ENCODE assay signal across 9 cellular contexts in the genomic region with DNA sequence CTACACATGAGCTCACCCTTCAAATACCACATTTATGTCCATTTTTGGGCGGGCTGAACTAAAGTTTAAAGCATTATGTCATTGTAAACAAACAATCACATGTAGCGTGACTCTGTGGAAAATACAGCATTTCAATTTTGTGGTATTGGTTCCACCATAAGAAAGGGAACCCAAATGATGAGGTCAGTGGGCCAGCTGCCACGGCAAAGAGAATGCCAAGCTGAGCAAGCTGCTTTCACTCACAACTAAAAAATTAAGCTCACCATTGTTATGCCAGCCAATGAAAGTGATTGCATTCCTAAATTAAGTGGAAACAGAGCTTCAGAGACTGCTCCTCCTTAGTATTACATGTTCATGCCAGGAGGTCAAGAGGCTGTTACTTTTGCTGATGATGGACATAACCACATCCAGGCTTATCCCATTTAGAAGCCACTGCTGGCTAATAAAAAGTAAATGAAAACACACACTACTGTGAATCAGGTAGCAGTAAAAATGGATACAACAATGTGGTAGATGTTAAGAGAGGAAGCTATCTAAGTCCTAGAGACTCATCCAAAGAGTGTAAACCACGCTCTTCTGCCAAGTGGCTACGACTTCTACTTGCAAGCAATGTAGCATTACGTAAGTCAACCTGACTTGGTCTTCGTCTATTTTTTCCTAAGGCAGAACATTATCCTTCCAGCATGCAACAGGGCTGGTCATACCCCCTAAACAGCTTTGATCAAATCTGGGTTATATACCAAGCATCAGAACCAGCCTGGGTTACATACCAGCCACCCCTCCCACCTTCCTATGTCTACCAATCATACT.
DNase-seq lines count a peak whose midpoint lies in the region; ATAC-seq, FAIRE-seq and TF ChIP-seq lines count a peak whose summit lies in the region.
"Had no signal": no experiment of that assay in that cellular context is flagged by ENCODE, and none has a peak within 500 bp of the region (broad histone marks: within the 10 kb centered on the region; RNA-seq: fewer than 3 reads in every experiment).

No MANE protein-coding gene starts in this region.

- TF ChIP-seq CTCF in HepG2 (CRISPR knock-in tag; IDR thresholded peaks at IDR 0.05): no peak

- no peak for TF ChIP-seq RAD21 in HepG2 (CRISPR knock-in tag; IDR thresholded peaks at IDR 0.05)

- in situ Hi-C loops in HepG2 (cut with HindIII; ENCODE audit: extremely low pct_ligation_motif_present, low pct_unique_long_range_greater_than_20kb): no loop called here

- peaks cover 0 to 70% (median 0%) of the 10 kb centered on the region in 11 experiments; a peak in 2 of 22 replicates for H4K20me1 ChIP-seq in BLaER1 treated with 17β-estradiol and CSF1 and Interleukin-3, amounts not matched to agents 10 nM and 100 nM
- no peaks in the 10 kb centered on the region for H4K20me1 ChIP-seq in HepG2 (ENCODE audit: insufficient read depth, low read length)

- H3K4me3 ChIP-seq in BLaER1 treated with 17β-estradiol and CSF1 and Interleukin-3, amounts not matched to agents 10 nM and 100 nM: no peak overlapping the region
- H3K4me3 ChIP-seq in naive thymus-derived CD4-positive, alpha-beta T cell (ENCODE audit: low read length): no peak overlapping the region
- no peak overlapping the region for H3K4me3 ChIP-seq in HepG2 (replicated peaks in 1 of 3; ENCODE audit: insufficient read depth in 1 of 3, low read depth in 2 of 3, low read length in 3 of 3)

- H3K9me3 ChIP-seq in BLaER1 treated with 17β-estradiol and CSF1 and Interleukin-3, amounts not matched to agents 10 nM and 100 nM (replicated peaks in 1 of 11): no peaks in the 10 kb centered on the region; a peak in 1 of 22 replicates
- no peaks in the 10 kb centered on the region for H3K9me3 ChIP-seq in naive thymus-derived CD4-positive, alpha-beta T cell (ENCODE audit: control insufficient read depth in 2 of 3, low read length in 3 of 3)
- H3K9me3 ChIP-seq in HepG2 (ENCODE audit: low read length): no peaks in the 10 kb centered on the region

- FAIRE-seq in HepG2 (lab: Jason Lieb, UNC) (no peak), RCC 7860 (lab: Jason Lieb, UNC) (no peak)

- H3K27me3 ChIP-seq in BLaER1 treated with 17β-estradiol and CSF1 and Interleukin-3, amounts not matched to agents 10 nM and 100 nM: no peaks in the 10 kb centered on the region
- H3K27me3 ChIP-seq in naive thymus-derived CD4-positive, alpha-beta T cell (ENCODE audit: control insufficient read depth in 2 of 2, insufficient read depth in 2 of 2, low read length in 2 of 2): no peaks in the 10 kb centered on the region
- H3K27me3 ChIP-seq in HepG2 (ENCODE audit: control insufficient read depth in 1 of 2, insufficient read depth in 2 of 2, low read length in 2 of 2): no peaks in the 10 kb centered on the region; a peak in 1 of 5 replicates

- peaks cover 39 to 85% (median 78%) of the 10 kb centered on the region in 7 donors for H3K4me1 Mint-ChIP-seq in naive thymus-derived CD4-positive, alpha-beta T cell

- CTCF ChIA-PET in naive thymus-derived CD4-positive, alpha-beta T cell (lab: Charles Lee): interaction anchor here (1.0 kb wide), 1 partner anchor 191 kb away, joined by 3 read pairs; no protein-coding TSS in a partner anchor
- CTCF ChIA-PET in HepG2 (lab: Yijun Ruan, JAX; ENCODE audit: low intra/inter-chr PET ratio, low total read pairs): no interaction called here

- no peak for ATAC-seq in naive thymus-derived CD4-positive, alpha-beta T cell
- no peak for ATAC-seq in HepG2
- no peak for ATAC-seq in GM18517 (IDR thresholded peaks at IDR 0.05; ENCODE audit: unreplicated experiment)

- H3K9me3 Mint-ChIP-seq in naive thymus-derived CD4-positive, alpha-beta T cell: peaks cover 0 to 7% (median 0%) of the 10 kb centered on the region in 11 donors

- DNase-seq in NAMALWA (ENCODE audit: low spot score) (peak; percentile 38), astrocyte of the hippocampus (ENCODE audit: low read depth, low spot score) (peak; percentile 96), HepG2 (ENCODE audit: low spot score) (no peak), RCC 7860 (ENCODE audit: low spot score) (no peak)
- no peak for DNase-seq in naive thymus-derived CD4-positive, alpha-beta T cell
- DNase-seq in activated CD4-positive, alpha-beta T cell treated with anti-CD3 and anti-CD28 coated beads, Interleukin-2, amount 50 U/mL, for 1 hour: no peak

- peak overlapping the region in 4 of 11 experiments; percentile 37 to 55 (median 45); a peak in 6 of 22 replicates for H3K27ac ChIP-seq in BLaER1 treated with 17β-estradiol and CSF1 and Interleukin-3, amounts not matched to agents 10 nM and 100 nM
- no peak overlapping the region for H3K27ac ChIP-seq in naive thymus-derived CD4-positive, alpha-beta T cell (ENCODE audit: low read depth, low read length)
- no peak overlapping the region for H3K27ac ChIP-seq in HepG2 (ENCODE audit: extremely low read length, insufficient read depth, low read length)
- H3K27ac ChIP-seq: parathyroid adenoma had no signal

- BruUV-seq in HepG2 (replicated peaks; lab: Mats Ljungman, UMichigan): no TSS peak

- TF ChIP-seq EP300 in HepG2 (IDR thresholded peaks at IDR 0.05; ENCODE audit: low read depth in 2 of 2, low read length in 2 of 2) (no peak), HepG2 (CRISPR knock-in tag; IDR thresholded peaks at IDR 0.05; ENCODE audit: borderline replicate concordance) (no peak)

- POLR2A ChIA-PET in naive thymus-derived CD4-positive, alpha-beta T cell (lab: Charles Lee): interaction anchor here (0.5 to 2.0 kb wide), 8 partner anchors 10 to 236 kb away, joined by 3 to 6 read pairs (median 3); no protein-coding TSS in a partner anchor
- POLR2A ChIA-PET in HepG2 (lab: Yijun Ruan, JAX): no interaction called here

- peak overlapping the region in 2 of 10 donors; percentile 14 to 32 for H3K4me3 Mint-ChIP-seq in naive thymus-derived CD4-positive, alpha-beta T cell

- H3K79me2 ChIP-seq in HepG2 (ENCODE audit: insufficient read depth, low read length): no peaks in the 10 kb centered on the region

- H3K9ac ChIP-seq in BLaER1 treated with 17β-estradiol and CSF1 and Interleukin-3, amounts not matched to agents 10 nM and 100 nM: no peak overlapping the region
- no peak overlapping the region for H3K9ac ChIP-seq in HepG2 (ENCODE audit: insufficient read depth, low read depth, low read length)
- H3K9ac ChIP-seq: parathyroid adenoma had no signal

- H3K4me2 ChIP-seq in BLaER1 treated with 17β-estradiol and CSF1 and Interleukin-3, amounts not matched to agents 10 nM and 100 nM: peak overlapping the region in 7 of 11 experiments; percentile 13 to 63 (median 46); a peak in 10 of 22 replicates
- no peak overlapping the region for H3K4me2 ChIP-seq in HepG2 (ENCODE audit: low read depth, low read length)

- peaks cover 0 to 38% (median 0%) of the 10 kb centered on the region in 11 experiments; a peak in 6 of 22 replicates for H3K36me3 ChIP-seq in BLaER1 treated with 17β-estradiol and CSF1 and Interleukin-3, amounts not matched to agents 10 nM and 100 nM
- H3K36me3 ChIP-seq in naive thymus-derived CD4-positive, alpha-beta T cell (ENCODE audit: control insufficient read depth in 2 of 3, insufficient read depth in 3 of 3, low read length in 3 of 3): no peaks in the 10 kb centered on the region
- H3K36me3 ChIP-seq in HepG2 (replicated peaks in 1 of 2; ENCODE audit: control insufficient read depth in 1 of 2, insufficient read depth in 2 of 2, low read length in 2 of 2): no peaks in the 10 kb centered on the region

- TF ChIP-seq POLR2A in HepG2 (IDR thresholded peaks at IDR 0.05; ENCODE audit: insufficient read depth in 1 of 2, low read depth in 2 of 2, low read length in 2 of 2): no peak

- intact Hi-C loops in naive thymus-derived CD4-positive, alpha-beta T cell (cut with micrococcal nuclease): loop anchor here in 1 of 2 donors (1.0 kb wide), 1 partner anchor 12 kb away; no protein-coding TSS in a partner anchor
- intact Hi-C loops in HepG2 (cut with micrococcal nuclease; ENCODE audit: unreplicated experiment): no loop called here

- no peaks in the 10 kb centered on the region for H3K27me3 Mint-ChIP-seq in naive thymus-derived CD4-positive, alpha-beta T cell

- H2AFZ ChIP-seq in HepG2 (ENCODE audit: low read length): no peak overlapping the region
- H2AFZ ChIP-seq: parathyroid adenoma had no signal

- H3K36me3 Mint-ChIP-seq in naive thymus-derived CD4-positive, alpha-beta T cell: peaks cover 0 to 39% (median 32%) of the 10 kb centered on the region in 5 donors

- H3K4me1 ChIP-seq in BLaER1 treated with 17β-estradiol and CSF1 and Interleukin-3, amounts not matched to agents 10 nM and 100 nM: peaks cover 0 to 57% (median 29%) of the 10 kb centered on the region in 10 experiments; a peak in 15 of 20 replicates
- H3K4me1 ChIP-seq in naive thymus-derived CD4-positive, alpha-beta T cell (ENCODE audit: control insufficient read depth in 2 of 2, insufficient read depth in 2 of 2, low read length in 2 of 2): peaks cover 0 to 40% of the 10 kb centered on the region in 2 donors
- no peaks in the 10 kb centered on the region for H3K4me1 ChIP-seq in HepG2 (ENCODE audit: insufficient read depth, low read length)
- H3K4me1 ChIP-seq: parathyroid adenoma had no signal

- 3% methylated on average over 7 of the region's 7 CpGs for WGBS in HepG2 (ENCODE audit: low lambda C conversion rate)

- peak overlapping the region in 8 of 9 donors; percentile 8 to 88 (median 79) for H3K27ac Mint-ChIP-seq in naive thymus-derived CD4-positive, alpha-beta T cell

TF ChIP-seq in HepG2, 621 proteins besides CTCF, POLR2A, EP300 and RAD21 (continues in another document):
- TF ChIP-seq NFATC3 (CRISPR knock-in tag; IDR thresholded peaks at IDR 0.05) (no peak), ZFP82 (CRISPR knock-in tag; IDR thresholded peaks at IDR 0.05; ENCODE audit: borderline replicate concordance) (no peak), HOMEZ (CRISPR knock-in tag; IDR thresholded peaks at IDR 0.05; ENCODE audit: low read depth) (no peak)
- TF ChIP-seq, protein P1, sequence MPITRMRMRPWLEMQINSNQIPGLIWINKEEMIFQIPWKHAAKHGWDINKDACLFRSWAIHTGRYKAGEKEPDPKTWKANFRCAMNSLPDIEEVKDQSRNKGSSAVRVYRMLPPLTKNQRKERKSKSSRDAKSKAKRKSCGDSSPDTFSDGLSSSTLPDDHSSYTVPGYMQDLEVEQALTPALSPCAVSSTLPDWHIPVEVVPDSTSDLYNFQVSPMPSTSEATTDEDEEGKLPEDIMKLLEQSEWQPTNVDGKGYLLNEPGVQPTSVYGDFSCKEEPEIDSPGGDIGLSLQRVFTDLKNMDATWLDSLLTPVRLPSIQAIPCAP (CRISPR knock-in tag; IDR thresholded peaks at IDR 0.05; ENCODE audit: low read depth): no peak

Comparison
In these comparisons a context has a peak if more than half of its experiments do, and no peak if none do; other contexts are left out.
1. DNase-seq: peak in NAMALWA (single experiment) and astrocyte of the hippocampus (single experiment); none in naive thymus-derived CD4-positive, alpha-beta T cell (0 of 9), HepG2 (single experiment), RCC 7860 (single experiment) and activated CD4-positive, alpha-beta T cell treated with anti-CD3 and anti-CD28 coated beads, Interleukin-2, amount 50 U/mL, for 1 hour (single experiment).